ENCODE assay signal across 1 cellular context in the genomic region with DNA sequence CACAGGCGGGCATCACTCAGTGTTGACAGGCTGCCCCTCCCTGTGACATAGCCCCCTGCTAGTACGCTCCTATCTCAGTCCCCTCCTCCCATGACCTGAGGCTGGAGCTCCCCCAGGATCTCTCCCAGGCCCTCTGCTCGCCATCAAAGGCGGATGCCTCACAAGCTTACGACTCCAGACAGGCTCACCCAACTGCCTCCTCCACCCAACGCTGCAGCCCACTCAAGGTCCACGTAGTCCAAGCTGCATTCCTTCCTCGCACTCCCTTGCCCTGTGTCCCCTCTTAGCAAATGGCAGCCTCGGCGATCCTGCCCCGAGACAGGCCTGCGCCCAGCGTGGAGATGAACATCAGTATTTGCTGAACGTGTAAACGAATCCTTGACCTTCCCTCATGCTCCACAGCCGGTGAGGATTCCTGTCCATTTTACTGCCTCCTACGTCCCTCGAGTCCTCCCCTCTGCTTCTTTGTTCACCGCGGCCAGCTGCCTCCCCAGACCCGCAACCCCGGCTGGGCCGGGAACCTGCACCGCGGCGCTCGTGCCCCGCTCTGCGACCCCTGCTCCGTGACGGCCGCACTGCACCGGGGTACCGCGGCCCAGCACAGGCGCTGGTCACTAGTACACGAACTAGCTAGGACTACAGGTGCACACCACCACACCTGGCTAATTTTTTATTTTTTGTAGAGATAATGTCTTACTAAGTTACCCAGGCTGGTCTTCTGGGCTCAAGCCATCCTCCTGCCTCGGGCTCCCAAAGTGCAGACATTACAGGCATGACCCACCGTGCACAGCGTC.
TF ChIP-seq lines count a peak whose summit lies in the region.

No MANE protein-coding gene starts in this region.

TF ChIP-seq in WTC11, 78 proteins besides CTCF, POLR2A, EP300 and RAD21 (continued from another document):
- TF ChIP-seq, protein P1, sequence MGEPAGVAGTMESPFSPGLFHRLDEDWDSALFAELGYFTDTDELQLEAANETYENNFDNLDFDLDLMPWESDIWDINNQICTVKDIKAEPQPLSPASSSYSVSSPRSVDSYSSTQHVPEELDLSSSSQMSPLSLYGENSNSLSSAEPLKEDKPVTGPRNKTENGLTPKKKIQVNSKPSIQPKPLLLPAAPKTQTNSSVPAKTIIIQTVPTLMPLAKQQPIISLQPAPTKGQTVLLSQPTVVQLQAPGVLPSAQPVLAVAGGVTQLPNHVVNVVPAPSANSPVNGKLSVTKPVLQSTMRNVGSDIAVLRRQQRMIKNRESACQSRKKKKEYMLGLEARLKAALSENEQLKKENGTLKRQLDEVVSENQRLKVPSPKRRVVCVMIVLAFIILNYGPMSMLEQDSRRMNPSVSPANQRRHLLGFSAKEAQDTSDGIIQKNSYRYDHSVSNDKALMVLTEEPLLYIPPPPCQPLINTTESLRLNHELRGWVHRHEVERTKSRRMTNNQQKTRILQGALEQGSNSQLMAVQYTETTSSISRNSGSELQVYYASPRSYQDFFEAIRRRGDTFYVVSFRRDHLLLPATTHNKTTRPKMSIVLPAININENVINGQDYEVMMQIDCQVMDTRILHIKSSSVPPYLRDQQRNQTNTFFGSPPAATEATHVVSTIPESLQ (CRISPR knock-in tag; IDR thresholded peaks at IDR 0.05) = no peak
- no peak for TF ChIP-seq SOX15 (CRISPR knock-in tag; IDR thresholded peaks at IDR 0.05)
- TF ChIP-seq CREB1 (CRISPR knock-in tag; IDR thresholded peaks at IDR 0.05) = no peak
